ENCODE assay signal across 11 cellular contexts in genomic region chr13:61414136-61414535, GRCh38. TPM values are rescaled to one million over a fixed set of nuclear protein-coding genes. Genes with fewer than 3 reads are reported as not detected.
DNase-seq lines count a peak whose midpoint lies in the region; ATAC-seq, FAIRE-seq and TF ChIP-seq lines count a peak whose summit lies in the region.
"Had no signal": no experiment of that assay in that cellular context is flagged by ENCODE, and none has a peak within 500 bp of the region (broad histone marks: within the 10 kb centered on the region; RNA-seq: fewer than 3 reads in every experiment).

No MANE protein-coding gene starts in this region.

- H3K27me3 ChIP-seq in liver (ENCODE audit: control insufficient read depth in 4 of 4, insufficient read depth in 4 of 4, low read length in 3 of 4) (no peaks in the 10 kb centered on the region), HepG2 (ENCODE audit: control insufficient read depth in 1 of 2, insufficient read depth in 2 of 2, low read length in 2 of 2) (peaks cover 5 to 28% of the 10 kb centered on the region in 2 experiments)

- H4K20me1 ChIP-seq in HepG2 (ENCODE audit: insufficient read depth, low read length): no peaks in the 10 kb centered on the region

- H3K36me3 Mint-ChIP-seq in glutamatergic neuron (ENCODE audit: unreplicated experiment) (no peaks in the 10 kb centered on the region), neural crest cell (ENCODE audit: low read depth) (no peaks in the 10 kb centered on the region), immature natural killer cell (peaks cover 0 to 4% (median 0%) of the 10 kb centered on the region in 3 donors), T-helper 17 cell (ENCODE audit: low read depth) (no peaks in the 10 kb centered on the region)

- no peak for TF ChIP-seq CTCF in liver (IDR thresholded peaks at IDR 0.05; ENCODE audit: low read depth, low read length, missing input control)
- TF ChIP-seq CTCF in HepG2 (CRISPR knock-in tag; IDR thresholded peaks at IDR 0.05): no peak
- TF ChIP-seq CTCF in glutamatergic neuron (IDR thresholded peaks at IDR 0.05; ENCODE audit: partially characterized antibody, unreplicated experiment): no peak
- no peak for TF ChIP-seq CTCF in neural crest cell (conservative IDR thresholded peaks at IDR 0.05)

- peaks cover 5% of the 10 kb centered on the region for H3K4me1 Mint-ChIP-seq in glutamatergic neuron (ENCODE audit: low read depth, unreplicated experiment)
- H3K4me1 Mint-ChIP-seq in neural crest cell: peaks cover 25% of the 10 kb centered on the region
- H3K4me1 Mint-ChIP-seq in immature natural killer cell: no peaks in the 10 kb centered on the region
- H3K4me1 Mint-ChIP-seq in T-helper 17 cell: no peaks in the 10 kb centered on the region

- no peak overlapping the region for H3K4me2 ChIP-seq in HepG2 (ENCODE audit: low read depth, low read length)

- H3K9ac ChIP-seq in liver (ENCODE audit: low read depth in 1 of 2, low read length in 2 of 2) (no peak overlapping the region), HepG2 (ENCODE audit: insufficient read depth, low read depth, low read length) (no peak overlapping the region)

- no peak for FAIRE-seq in HepG2 (lab: Jason Lieb, UNC)

- H2AFZ ChIP-seq in HepG2 (ENCODE audit: low read length): no peak overlapping the region

- CTCF ChIA-PET in HepG2 (lab: Yijun Ruan, JAX; ENCODE audit: low intra/inter-chr PET ratio, low total read pairs): no interaction called here

- no peaks in the 10 kb centered on the region for H3K9me3 Mint-ChIP-seq in glutamatergic neuron (ENCODE audit: unreplicated experiment)
- H3K9me3 Mint-ChIP-seq in neural crest cell: no peaks in the 10 kb centered on the region
- H3K9me3 Mint-ChIP-seq in immature natural killer cell: peaks cover 10 to 34% (median 18%) of the 10 kb centered on the region in 6 donors

- 8% methylated on average over 12 of the region's 12 CpGs for WGBS in liver
- 42% methylated on average over 12 of the region's 12 CpGs for WGBS in HepG2 (ENCODE audit: low lambda C conversion rate)

- BruUV-seq in HepG2 (replicated peaks; lab: Mats Ljungman, UMichigan): no TSS peak

- no peaks in the 10 kb centered on the region for H3K9me3 ChIP-seq in liver (ENCODE audit: control insufficient read depth in 4 of 4, low read length in 3 of 4)
- no peaks in the 10 kb centered on the region for H3K9me3 ChIP-seq in HepG2 (ENCODE audit: low read length)
- H3K9me3 ChIP-seq in T-helper 17 cell (ENCODE audit: control insufficient read depth, low read length, poor library complexity, severe bottlenecking): no peaks in the 10 kb centered on the region

- no peak overlapping the region for H3K27ac ChIP-seq in liver (ENCODE audit: low read depth in 1 of 2, low read length in 2 of 2)
- no peak overlapping the region for H3K27ac ChIP-seq in HepG2 (ENCODE audit: extremely low read length, insufficient read depth, low read length)
- H3K27ac ChIP-seq: C4-2B had no signal

- no peak for TF ChIP-seq EP300 in HepG2 (IDR thresholded peaks at IDR 0.05; ENCODE audit: low read depth in 2 of 2, low read length in 2 of 2)
- TF ChIP-seq EP300 in HepG2 (CRISPR knock-in tag; IDR thresholded peaks at IDR 0.05; ENCODE audit: borderline replicate concordance): no peak

- TF ChIP-seq RAD21 in liver (IDR thresholded peaks at IDR 0.05) (no peak), HepG2 (CRISPR knock-in tag; IDR thresholded peaks at IDR 0.05) (no peak)

- POLR2A ChIA-PET in HepG2 (lab: Yijun Ruan, JAX): no interaction called here

- intact Hi-C loops in HepG2 (cut with micrococcal nuclease; ENCODE audit: unreplicated experiment): loop anchor here (5.0 to 10.0 kb wide), 3 partner anchors 127 to 289 kb away; no protein-coding TSS in a partner anchor

- DNase-seq in HepG2 (ENCODE audit: low spot score) (no peak), glutamatergic neuron (no peak), neural crest cell (ENCODE audit: low read depth, low spot score) (no peak), immature natural killer cell (no peak), T-helper 17 cell (no peak)
- no peak for DNase-seq in activated T-cell treated with anti-CD3 and anti-CD28 coated beads, Interleukin-2, amount 50 U/mL, for 1 hour
- DNase-seq: activated CD8-positive, alpha-beta memory T cell treated with anti-CD3 and anti-CD28 coated beads for 24 hours; NCI-H2107 had no signal

- H3K79me2 ChIP-seq in HepG2 (ENCODE audit: insufficient read depth, low read length): no peaks in the 10 kb centered on the region

- peaks cover 4 to 22% (median 16%) of the 10 kb centered on the region in 4 donors for H3K4me1 ChIP-seq in liver (ENCODE audit: control insufficient read depth in 4 of 4, insufficient read depth in 4 of 4, low read length in 3 of 4)
- H3K4me1 ChIP-seq in HepG2 (ENCODE audit: insufficient read depth, low read length): no peaks in the 10 kb centered on the region

- H3K4me3 Mint-ChIP-seq in glutamatergic neuron (ENCODE audit: unreplicated experiment) (peak overlapping the region; percentile 97), neural crest cell (peak overlapping the region; percentile 86), immature natural killer cell (no peak overlapping the region), T-helper 17 cell (no peak overlapping the region)

- H3K27me3 Mint-ChIP-seq in glutamatergic neuron (ENCODE audit: unreplicated experiment) (peaks cover 3% of the 10 kb centered on the region), neural crest cell (ENCODE audit: low read depth) (peaks cover 69% of the 10 kb centered on the region), immature natural killer cell (ENCODE audit: low read depth in 3 of 3) (peaks cover 2 to 10% (median 4%) of the 10 kb centered on the region in 3 donors), T-helper 17 cell (peaks cover 22% of the 10 kb centered on the region)

- H3K4me3 ChIP-seq in liver (ENCODE audit: low read depth in 1 of 3, low read length in 3 of 3) (peak overlapping the region in 2 of 3 donors; percentile 49 to 73), HepG2 (replicated peaks in 1 of 3; ENCODE audit: insufficient read depth in 1 of 3, low read depth in 2 of 3, low read length in 3 of 3) (no peak overlapping the region)

- ATAC-seq in HepG2: no peak
- ATAC-seq in HG03469 (IDR thresholded peaks at IDR 0.05; ENCODE audit: unreplicated experiment): no peak
- ATAC-seq in T-helper 17 cell: no peak

- H3K27ac Mint-ChIP-seq in glutamatergic neuron (ENCODE audit: unreplicated experiment): no peak overlapping the region
- no peak overlapping the region for H3K27ac Mint-ChIP-seq in neural crest cell (ENCODE audit: unreplicated experiment)
- no peak overlapping the region for H3K27ac Mint-ChIP-seq in immature natural killer cell
- H3K27ac Mint-ChIP-seq in T-helper 17 cell: no peak overlapping the region

- H3K36me3 ChIP-seq in liver (ENCODE audit: control insufficient read depth in 4 of 4, insufficient read depth in 3 of 4, low read depth in 1 of 4, low read length in 3 of 4): no peaks in the 10 kb centered on the region
- H3K36me3 ChIP-seq in HepG2 (replicated peaks in 1 of 2; ENCODE audit: control insufficient read depth in 1 of 2, insufficient read depth in 2 of 2, low read length in 2 of 2): no peaks in the 10 kb centered on the region

- in situ Hi-C loops in HepG2 (cut with HindIII; ENCODE audit: extremely low pct_ligation_motif_present, low pct_unique_long_range_greater_than_20kb): loop anchor here (10.0 to 25.0 kb wide), 2 partner anchors 271 to 777 kb away; no protein-coding TSS in a partner anchor

- TF ChIP-seq POLR2A in HepG2 (IDR thresholded peaks at IDR 0.05; ENCODE audit: insufficient read depth in 1 of 2, low read depth in 2 of 2, low read length in 2 of 2): no peak

TF ChIP-seq in liver, 16 proteins besides CTCF, POLR2A, EP300 and RAD21 (continues in another document):
- no peak for TF ChIP-seq JUND (IDR thresholded peaks at IDR 0.05)
- no peak for TF ChIP-seq RXRA (IDR thresholded peaks at IDR 0.05)
- no peak for TF ChIP-seq FOXA2 (IDR thresholded peaks at IDR 0.05)

TF ChIP-seq in HepG2, 621 proteins besides CTCF, POLR2A, EP300 and RAD21 (continues in another document):
- TF ChIP-seq ZNF777 (CRISPR knock-in tag; IDR thresholded peaks at IDR 0.05) (no peak), MTF1 (CRISPR knock-in tag; IDR thresholded peaks at IDR 0.05) (no peak), KDM1A (CRISPR knock-in tag; IDR thresholded peaks at IDR 0.05) (no peak)

RNA-seq across cellular contexts. Expression of gene PCDH20, which starts 1.5 kb away (rescaled TPM):
- total RNA-seq in liver (1 to 10 TPM in 1 of 2 donors, under 1 TPM in 1; 0.33 to 1.3 TPM), HepG2 (2016; rRNA removed; fragmentation: Illumina TruSeq; extraction: Trizol) (0.02 TPM in 1 of 2 replicates, not detected in the other), glutamatergic neuron (ENCODE audit: unreplicated experiment) (0.64 TPM), neural crest cell (0.16 and 0.18 TPM in 2 replicates), T-helper 17 cell (under 1 TPM in 1 of 2 donors, not detected in 1; 0.21 TPM)
- polyA plus RNA-seq in liver (under 1 TPM; 0.68 to 0.84 TPM), HepG2 (2011; rRNA removed) (0.03 TPM in 1 of 2 replicates, not detected in the other), immature natural killer cell (under 1 TPM in 1 of 3 donors, not detected in 2; 0.03 TPM)
- not detected in 2 replicates for total RNA-seq in HepG2 (2016; cell fraction: cytosol; rRNA removed; fragmentation: Illumina TruSeq; extraction: Trizol; ENCODE audit: low read depth)
- total RNA-seq in HepG2 (2016; cell fraction: insoluble cytoplasmic fraction; rRNA removed; fragmentation: Illumina TruSeq; extraction: Trizol): not detected in 2 replicates
- total RNA-seq in HepG2 (2016; cell fraction: membrane; rRNA removed; fragmentation: Illumina TruSeq; extraction: Trizol): not detected in 2 replicates
- not detected in 2 replicates for total RNA-seq in HepG2 (2016; cell fraction: nucleus; rRNA removed; fragmentation: Illumina TruSeq; extraction: Trizol)
- not detected in 2 replicates for polyA plus RNA-seq in HepG2 (2011; cell fraction: cytosol; rRNA removed)
- not detected in 2 replicates for polyA plus RNA-seq in HepG2 (2011; cell fraction: nucleus; rRNA removed)
- polyA plus RNA-seq in HepG2 (2012): 0.03 TPM in 1 of 2 replicates, not detected in the other
- polyA plus RNA-seq in HepG2 (2016; cell fraction: cytosol; fragmentation: Illumina TruSeq; extraction: Trizol; ENCODE audit: low read depth): not detected in 2 replicates
- polyA plus RNA-seq in HepG2 (2016; cell fraction: insoluble cytoplasmic fraction; fragmentation: Illumina TruSeq; extraction: Trizol; ENCODE audit: low read depth): not detected in 2 replicates
- not detected in 2 replicates for polyA plus RNA-seq in HepG2 (2016; cell fraction: membrane; fragmentation: Illumina TruSeq; extraction: Trizol; ENCODE audit: low read depth)
- polyA plus RNA-seq in HepG2 (2016; cell fraction: nucleus; fragmentation: Illumina TruSeq; extraction: Trizol; ENCODE audit: insufficient read depth, low read depth): not detected in 2 replicates
- polyA minus RNA-seq in HepG2 (2011; rRNA and poly(A)+ RNA removed; ENCODE audit: low replicate concordance): not detected in 2 replicates
- not detected in 2 replicates for polyA minus RNA-seq in HepG2 (2011; cell fraction: cytosol; rRNA and poly(A)+ RNA removed)
- not detected in 2 replicates for polyA minus RNA-seq in HepG2 (2011; cell fraction: nucleus; rRNA and poly(A)+ RNA removed)

Comparison
In these comparisons a context has a peak if more than half of its experiments do, and no peak if none do; other contexts are left out.
1. H3K4me3 ChIP-seq: peak in liver (2 of 3); none in HepG2 (0 of 3).
2. H3K4me3 Mint-ChIP-seq: peak in glutamatergic neuron (single experiment) and neural crest cell (single experiment); none in immature natural killer cell (0 of 5) and T-helper 17 cell (single experiment).